In genomic region chr7:105806592-105807266, GRCh38 we compare ENCODE assay signal across 8 cellular contexts.
DNase-seq lines count a peak whose midpoint lies in the region; ATAC-seq and TF ChIP-seq lines count a peak whose summit lies in the region.

No MANE protein-coding gene starts in this region.

- peak; percentile 28 for ATAC-seq in HG03565 (IDR thresholded peaks at IDR 0.05; ENCODE audit: unreplicated experiment)

- peak; percentile 42 for DNase-seq in activated gamma-delta T cell treated with Interleukin-2 at 50 U/mL for 16 hours
- DNase-seq in activated gamma-delta T cell (lab: John Stamatoyannopoulos, UW), result no peak
- peak; percentile 54 to 64 for DNase-seq in activated CD4-positive, alpha-beta T cell treated with anti-CD3 and anti-CD28 coated beads for 24 hours (ENCODE audit: low read depth in 2 of 2)
- peak; percentile 82 for DNase-seq in choroid plexus epithelial cell (ENCODE audit: low read depth)
- DNase-seq in stimulated activated CD4-positive, alpha-beta T cell treated with anti-CD3 and anti-CD28 coated beads, Interleukin-15, amount 100 ng/mL, for 1 hour (ENCODE audit: low read depth in 1 of 2, low spot score in 1 of 2), result peak; percentile 11 to 42
- no peak for DNase-seq in NCI-H2171 (lab: John Stamatoyannopoulos, UW)
- DNase-seq in NCI-H1105 treated with DMSO at 0.1 percent for 48 hours (lab: John Stamatoyannopoulos, UW), result no peak

- H3K4me3 ChIP-seq in choroid plexus epithelial cell (ENCODE audit: low read depth, low read length), result no peak overlapping the region

- no peak for TF ChIP-seq CTCF in choroid plexus epithelial cell (conservative IDR thresholded peaks at IDR 0.05; ENCODE audit: low read depth, low read length)

Comparison
In these comparisons a context has a peak if more than half of its experiments do, and no peak if none do; other contexts are left out.
1. DNase-seq: peak in activated gamma-delta T cell treated with Interleukin-2 at 50 U/mL for 16 hours (single experiment), activated CD4-positive, alpha-beta T cell treated with anti-CD3 and anti-CD28 coated beads for 24 hours (2 of 2), choroid plexus epithelial cell (single experiment) and stimulated activated CD4-positive, alpha-beta T cell treated with anti-CD3 and anti-CD28 coated beads, Interleukin-15, amount 100 ng/mL, for 1 hour (2 of 2); none in activated gamma-delta T cell (single experiment), NCI-H2171 (single experiment) and NCI-H1105 treated with DMSO at 0.1 percent for 48 hours (single experiment).